Comparison of ENCODE assay signal across 16 cellular contexts in the genomic region with DNA sequence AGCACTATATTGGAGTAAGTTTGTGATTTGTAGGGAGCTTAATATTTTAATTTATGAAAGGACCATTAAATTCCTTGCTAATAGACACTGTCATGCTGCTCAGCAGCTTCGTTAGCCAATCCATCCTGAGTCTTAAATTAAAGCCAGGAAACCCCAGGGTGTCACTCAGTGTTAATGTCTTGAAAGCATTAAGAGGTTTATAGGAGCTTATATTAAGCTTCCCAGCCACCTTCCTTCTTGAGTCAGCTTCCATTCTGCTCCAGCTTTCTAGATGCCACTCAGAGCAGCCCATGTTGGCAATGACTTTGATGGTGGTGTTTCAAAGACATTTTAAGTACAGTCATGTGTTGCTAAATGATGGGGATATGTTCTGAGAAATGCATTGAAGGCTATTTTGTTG. TPM values are rescaled to one million over a fixed set of nuclear protein-coding genes. Genes with fewer than 3 reads are reported as not detected.
DNase-seq lines count a peak whose midpoint lies in the region; ATAC-seq and TF ChIP-seq lines count a peak whose summit lies in the region.
"Had no signal": no experiment of that assay in that cellular context is flagged by ENCODE, and none has a peak within 500 bp of the region (broad histone marks: within the 10 kb centered on the region; RNA-seq: fewer than 3 reads in every experiment).

No MANE protein-coding gene starts in this region.

- CTCF ChIA-PET in activated naive CD4-positive, alpha-beta T cell treated with anti-CD3 and anti-CD28 coated beads for 36 hours (lab: Charles Lee), result interaction anchor here (1.0 kb wide), 1 partner anchor 16 kb away, joined by 3 read pairs; no protein-coding TSS in a partner anchor

- no peak overlapping the region for H3K4me3 Mint-ChIP-seq in endodermal cell
- H3K4me3 Mint-ChIP-seq in activated naive CD4-positive, alpha-beta T cell treated with anti-CD3 and anti-CD28 coated beads for 36 hours, result no peak overlapping the region
- H3K4me3 Mint-ChIP-seq: CD14-positive monocyte; CD8-positive, alpha-beta memory T cell; HFFc6 had no signal

- no peaks in the 10 kb centered on the region for H3K36me3 Mint-ChIP-seq in endodermal cell (ENCODE audit: low read depth)
- no peaks in the 10 kb centered on the region for H3K36me3 Mint-ChIP-seq in activated naive CD4-positive, alpha-beta T cell treated with anti-CD3 and anti-CD28 coated beads for 36 hours (ENCODE audit: low read depth)
- H3K36me3 Mint-ChIP-seq: CD14-positive monocyte had no signal

- no peak overlapping the region for H3K27ac ChIP-seq in endodermal cell (ENCODE audit: low read depth, low read length)
- H3K27ac ChIP-seq: A549 had no signal

- peak; percentile 81 for DNase-seq in D341Med (ENCODE audit: low spot score)
- DNase-seq in NCI-H82 (lab: John Stamatoyannopoulos, UW), result peak; percentile 95
- peak; percentile 10 for DNase-seq in endodermal cell
- peak; percentile 97 for DNase-seq in retinal pigment epithelial cell (ENCODE audit: low read depth)
- DNase-seq in activated naive CD4-positive, alpha-beta T cell treated with anti-CD3 and anti-CD28 coated beads for 36 hours, result no peak
- DNase-seq: CD8-positive, alpha-beta memory T cell; DMS 273 treated with DMSO at 0.1 percent for 48 hours; HCEC 1CT; HFFc6; IMR-90 had no signal

- intact Hi-C loops in activated naive CD4-positive, alpha-beta T cell treated with anti-CD3 and anti-CD28 coated beads for 36 hours (cut with micrococcal nuclease), result no loop called here

- H3K9me3 Mint-ChIP-seq in endodermal cell, result no peaks in the 10 kb centered on the region
- no peaks in the 10 kb centered on the region for H3K9me3 Mint-ChIP-seq in activated naive CD4-positive, alpha-beta T cell treated with anti-CD3 and anti-CD28 coated beads for 36 hours
- H3K9me3 Mint-ChIP-seq: HFFc6 had no signal

- peaks cover 10% of the 10 kb centered on the region for H3K27me3 ChIP-seq in endodermal cell (ENCODE audit: control insufficient read depth, insufficient read depth, low read length, poor library complexity, severe bottlenecking)

- TF ChIP-seq CTCF in endodermal cell (conservative IDR thresholded peaks at IDR 0.05) (no peak), retinal pigment epithelial cell (conservative IDR thresholded peaks at IDR 0.05; ENCODE audit: low read depth, low read length) (no peak)

- H3K4me3 ChIP-seq in endodermal cell (ENCODE audit: low read length) (no peak overlapping the region), retinal pigment epithelial cell (ENCODE audit: low read length) (no peak overlapping the region)
- H3K4me3 ChIP-seq: A549 had no signal

- no peak overlapping the region for H3K9ac ChIP-seq in endodermal cell (ENCODE audit: extremely low read depth, low read length, poor library complexity, severe bottlenecking)

- 74 to 100% methylated on average over 1 of the region's 1 CpG for WGBS in endodermal cell (ENCODE audit: insufficient coverage in 1 of 2, insufficient read length in 1 of 2), 2 experiments

- peaks cover 33% of the 10 kb centered on the region for H3K27me3 Mint-ChIP-seq in endodermal cell (ENCODE audit: insufficient read depth)
- H3K27me3 Mint-ChIP-seq in activated naive CD4-positive, alpha-beta T cell treated with anti-CD3 and anti-CD28 coated beads for 36 hours (ENCODE audit: low read depth), result peaks cover 2% of the 10 kb centered on the region

- H3K4me1 Mint-ChIP-seq in endodermal cell, result peaks cover 6% of the 10 kb centered on the region
- H3K4me1 Mint-ChIP-seq in activated naive CD4-positive, alpha-beta T cell treated with anti-CD3 and anti-CD28 coated beads for 36 hours (ENCODE audit: low read depth), result no peaks in the 10 kb centered on the region
- H3K4me1 Mint-ChIP-seq: CD14-positive monocyte; CD8-positive, alpha-beta memory T cell had no signal

- H3K9me3 ChIP-seq in endodermal cell (ENCODE audit: control insufficient read depth, low read length), result no peaks in the 10 kb centered on the region
- H3K9me3 ChIP-seq: A549, Caco-2 had no signal

- no peak for ATAC-seq in HG03045 (IDR thresholded peaks at IDR 0.05; ENCODE audit: unreplicated experiment)
- ATAC-seq: A549 had no signal

- no peak overlapping the region for H3K27ac Mint-ChIP-seq in endodermal cell
- H3K27ac Mint-ChIP-seq in activated naive CD4-positive, alpha-beta T cell treated with anti-CD3 and anti-CD28 coated beads for 36 hours, result no peak overlapping the region
- H3K27ac Mint-ChIP-seq: CD8-positive, alpha-beta memory T cell; HFFc6 had no signal

- H3K4me1 ChIP-seq in endodermal cell (ENCODE audit: control insufficient read depth, insufficient read depth, low read length), result no peaks in the 10 kb centered on the region
- H3K4me1 ChIP-seq: A549 had no signal

- H3K36me3 ChIP-seq in endodermal cell (ENCODE audit: control insufficient read depth, insufficient read depth, low read length), result no peaks in the 10 kb centered on the region

RNA-seq across cellular contexts. Expression of a gene that starts 27.1 kb away (rescaled TPM):
- 10 to 100 TPM; 38.6 to 51.6 TPM for total RNA-seq in endodermal cell
- polyA plus RNA-seq in endodermal cell (2013, experiment 1 of 2), result 36.1 TPM
- 33.6 TPM for polyA plus RNA-seq in endodermal cell (2013, experiment 2 of 2)
- total RNA-seq in activated naive CD4-positive, alpha-beta T cell treated with anti-CD3 and anti-CD28 coated beads for 36 hours, result under 1 TPM; 0.05 to 0.10 TPM
- total RNA-seq: H4, IMR-90 had no signal
- polyA plus RNA-seq: BJ; CD14-positive monocyte; CD8-positive, alpha-beta memory T cell; IMR-90 had no signal

Comparison
In these comparisons a context has a peak if more than half of its experiments do, and no peak if none do; other contexts are left out.
1. RNA of a gene that starts 27.1 kb away (total RNA-seq): 38.6 to 51.6 TPM in endodermal cell; 0.05 to 0.10 TPM in activated naive CD4-positive, alpha-beta T cell treated with anti-CD3 and anti-CD28 coated beads for 36 hours; every median in the first group is over 10 times any median in the second.